ENCODE assay signal across 8 cellular contexts in genomic region chr9:129584136-129584535, GRCh38. TPM values are rescaled to one million over a fixed set of nuclear protein-coding genes. Genes with fewer than 3 reads are reported as not detected.
DNase-seq lines count a peak whose midpoint lies in the region; ATAC-seq and TF ChIP-seq lines count a peak whose summit lies in the region.

No MANE protein-coding gene starts in this region.

- no peaks in the 10 kb centered on the region for H3K36me3 ChIP-seq in GM23338 (ENCODE audit: insufficient read depth)
- H3K36me3 ChIP-seq in transverse colon = no peaks in the 10 kb centered on the region

- 0 out of 2 replicates have a peak overlapping the region, but pooled peaks have one; percentile 0 for H2AFZ ChIP-seq in GM23338

- no peak for TF ChIP-seq POLR2A in transverse colon (IDR thresholded peaks at IDR 0.05)

- H3K27me3 ChIP-seq in GM23338 (ENCODE audit: insufficient read depth) (no peaks in the 10 kb centered on the region), transverse colon (no peaks in the 10 kb centered on the region)

- TF ChIP-seq CTCF in GM23338 (conservative IDR thresholded peaks at IDR 0.05; ENCODE audit: low read depth in 2 of 2) = peak in 1 of 2 experiments; percentile 20; a peak in 1 of 4 replicates
- TF ChIP-seq CTCF in transverse colon (IDR thresholded peaks at IDR 0.05) = no peak

- H3K4me3 Mint-ChIP-seq in GM23338 = no peak overlapping the region
- peak overlapping the region in 6 of 10 donors; percentile 15 to 43 (median 24) for H3K4me3 Mint-ChIP-seq in naive thymus-derived CD8-positive, alpha-beta T cell

- H3K4me1 Mint-ChIP-seq in GM23338 = peaks cover 28% of the 10 kb centered on the region
- H3K4me1 Mint-ChIP-seq in naive thymus-derived CD8-positive, alpha-beta T cell = peaks cover 27 to 63% (median 41%) of the 10 kb centered on the region in 4 donors

- H3K4me1 ChIP-seq in GM23338 (ENCODE audit: insufficient read depth) = peaks cover 3% of the 10 kb centered on the region; the same call in 1 of the 2 replicates
- H3K4me1 ChIP-seq in transverse colon = peaks cover 0 to 4% (median 1%) of the 10 kb centered on the region in 4 donors

- intact Hi-C loops in transverse colon (cut with DNase I; ENCODE audit: low total_unique reads) = no loop called here

- H3F3A ChIP-seq in GM23338 (replicated peaks; ENCODE audit: low read depth) = no peaks in the 10 kb centered on the region

- H3K4me2 ChIP-seq in GM23338 = no peak overlapping the region

- H3K27ac ChIP-seq in GM23338 (ENCODE audit: low read depth) = no peak overlapping the region
- no peak overlapping the region for H3K27ac ChIP-seq in transverse colon

- H3K36me3 Mint-ChIP-seq in GM23338 (ENCODE audit: low read depth) = no peaks in the 10 kb centered on the region
- H3K36me3 Mint-ChIP-seq in naive thymus-derived CD8-positive, alpha-beta T cell = no peaks in the 10 kb centered on the region

- no peaks in the 10 kb centered on the region for H3K9me3 Mint-ChIP-seq in GM23338
- H3K9me3 Mint-ChIP-seq in naive thymus-derived CD8-positive, alpha-beta T cell = no peaks in the 10 kb centered on the region

- in situ Hi-C loops in transverse colon (cut with MboI; ENCODE audit: low pct_ligation_motif_present in 1 of 4, low pct_unique_long_range_greater_than_20kb in 1 of 4, low sequenced_read_pairs in 3 of 4) = no loop called here

- H3K27ac Mint-ChIP-seq in GM23338 = peak overlapping the region; percentile 18; the same call in 1 of the 2 replicates
- peak overlapping the region; percentile 57 to 93 (median 77) for H3K27ac Mint-ChIP-seq in naive thymus-derived CD8-positive, alpha-beta T cell

- H3K27me3 Mint-ChIP-seq in GM23338 (ENCODE audit: insufficient read depth, low read depth, poor library complexity) = peaks cover 18% of the 10 kb centered on the region
- no peaks in the 10 kb centered on the region for H3K27me3 Mint-ChIP-seq in naive thymus-derived CD8-positive, alpha-beta T cell

- WGBS in transverse colon (ENCODE audit: low coverage in 1 of 2), 2 donors = 86% methylated on average over 1 of the region's 1 CpG; no CpG with 5 or more reads in 1 of the 2 donors

- DNase-seq in COLO829 (ENCODE audit: low spot score) (peak; percentile 93), GM23338 (ENCODE audit: low spot score) (peak; percentile 92), NCI-H82 (lab: John Stamatoyannopoulos, UW) (peak; percentile 89), transverse colon (peak; percentile 75)
- peak; percentile 42 for DNase-seq in activated CD8-positive, alpha-beta memory T cell treated with anti-CD3 and anti-CD28 coated beads, Interleukin-2, amount 50 U/mL, for 4 hours
- DNase-seq in naive thymus-derived CD8-positive, alpha-beta T cell = peak in 9 of 10 donors; percentile 42 to 82 (median 64)

- H3K4me3 ChIP-seq in GM23338 = no peak overlapping the region
- no peak overlapping the region for H3K4me3 ChIP-seq in transverse colon

- no peak for TF ChIP-seq EP300 in transverse colon (IDR thresholded peaks at IDR 0.05; ENCODE audit: low read depth)

- no peaks in the 10 kb centered on the region for H4K20me1 ChIP-seq in GM23338 (replicated peaks; ENCODE audit: insufficient read depth)

- POLR2A ChIA-PET in naive thymus-derived CD8-positive, alpha-beta T cell (lab: Charles Lee) = interaction anchor here (0.8 to 4.0 kb wide), 8 partner anchors 13 to 410 kb away, joined by 3 to 18 read pairs (median 4); partner anchors contain the start of gene IER5L

- no peaks in the 10 kb centered on the region for H3K9me2 ChIP-seq in GM23338 (ENCODE audit: insufficient read depth)

- H3K79me2 ChIP-seq in GM23338 (replicated peaks; ENCODE audit: insufficient read depth) = no peaks in the 10 kb centered on the region

- no peaks in the 10 kb centered on the region for H3K9me3 ChIP-seq in transverse colon

- ATAC-seq in GM23338 (peak; percentile 82), esophagus mucosa (peak; percentile 69), GM21723 (IDR thresholded peaks at IDR 0.05; ENCODE audit: unreplicated experiment) (no peak)
- ATAC-seq in naive thymus-derived CD8-positive, alpha-beta T cell = peak; percentile 67 to 78

TF ChIP-seq in GM23338, 12 proteins besides CTCF, POLR2A, EP300 and RAD21:
- TF ChIP-seq EZH2 (IDR thresholded peaks at IDR 0.05; ENCODE audit: low read depth, unreplicated experiment) (no peak), NANOG (IDR thresholded peaks at IDR 0.05; ENCODE audit: borderline replicate concordance) (no peak), ETS1 (IDR thresholded peaks at IDR 0.05) (peak; percentile 91), CREB1 (CRISPR knock-in tag; IDR thresholded peaks at IDR 0.05; ENCODE audit: low read depth) (no peak), ZNF331 (CRISPR knock-in tag; IDR thresholded peaks at IDR 0.05; ENCODE audit: low read depth) (no peak)

RNA-seq across cellular contexts. Expression of gene C9orf50, which starts 36.8 kb away (rescaled TPM):
- total RNA-seq in GM23338 (2014; rRNA removed; shearing (Covaris generic)) = not detected in 2 replicates
- not detected in 2 replicates for polyA plus RNA-seq in GM23338 (2016; fragmentation: Nextera tagmentation; extraction: Ambion mirVana)
- total RNA-seq in esophagus mucosa (not detected), transverse colon (not detected)
- not detected for total RNA-seq in naive thymus-derived CD8-positive, alpha-beta T cell
- polyA plus RNA-seq in naive thymus-derived CD8-positive, alpha-beta T cell = not detected

RNA-seq across cellular contexts. Expression of gene NTMT1, which starts 41.8 kb away (rescaled TPM):
- 44.2 and 59.4 TPM in 2 replicates for total RNA-seq in GM23338 (2014; rRNA removed; shearing (Covaris generic))
- 97.4 and 108 TPM in 2 replicates for polyA plus RNA-seq in GM23338 (2016; fragmentation: Nextera tagmentation; extraction: Ambion mirVana)
- total RNA-seq in esophagus mucosa (18.8 TPM), transverse colon (10 to 100 TPM; 11.3 to 19.1 (median 14.3) TPM)
- 10 to 100 TPM; 34.5 to 35.1 TPM for total RNA-seq in naive thymus-derived CD8-positive, alpha-beta T cell
- polyA plus RNA-seq in naive thymus-derived CD8-positive, alpha-beta T cell = 10 to 100 TPM; 40.8 to 57.8 (median 45.2) TPM

RNA-seq across cellular contexts. Expression of gene ASB6, which starts 57.8 kb away (rescaled TPM):
- 15.6 and 19.8 TPM in 2 replicates for total RNA-seq in GM23338 (2014; rRNA removed; shearing (Covaris generic))
- polyA plus RNA-seq in GM23338 (2016; fragmentation: Nextera tagmentation; extraction: Ambion mirVana) = 8.8 and 9.7 TPM in 2 replicates
- total RNA-seq in esophagus mucosa (11.4 TPM), transverse colon (10 to 100 TPM; 21.8 to 54.2 (median 29.6) TPM)
- total RNA-seq in naive thymus-derived CD8-positive, alpha-beta T cell = 10 to 100 TPM; 33.7 to 35.7 TPM
- polyA plus RNA-seq in naive thymus-derived CD8-positive, alpha-beta T cell = 10 to 100 TPM; 14.8 to 29.1 (median 19.8) TPM

Comparison
In these comparisons a context has a peak if more than half of its experiments do, and no peak if none do; other contexts are left out.
1. DNase-seq: peak in every context shown above with its lines; median percentile 93 in COLO829; 92 in GM23338; 89 in NCI-H82; 75 in transverse colon; 64 in naive thymus-derived CD8-positive, alpha-beta T cell; 42 in activated CD8-positive, alpha-beta memory T cell treated with anti-CD3 and anti-CD28 coated beads, Interleukin-2, amount 50 U/mL, for 4 hours.